ENCODE assay signal across 21 cellular contexts in genomic region chr11:10528121-10528520, GRCh38. TPM values are rescaled to one million over a fixed set of nuclear protein-coding genes. Genes with fewer than 3 reads are reported as not detected.
DNase-seq lines count a peak whose midpoint lies in the region; ATAC-seq, FAIRE-seq and TF ChIP-seq lines count a peak whose summit lies in the region.
"Had no signal": no experiment of that assay in that cellular context is flagged by ENCODE, and none has a peak within 500 bp of the region (broad histone marks: within the 10 kb centered on the region; RNA-seq: fewer than 3 reads in every experiment).

No MANE protein-coding gene starts in this region.

- no peaks in the 10 kb centered on the region for H3K9me3 Mint-ChIP-seq in astrocyte (ENCODE audit: unreplicated experiment)
- H3K9me3 Mint-ChIP-seq in WTC11 = no peaks in the 10 kb centered on the region

- H3K27me3 Mint-ChIP-seq in astrocyte (ENCODE audit: low read depth, unreplicated experiment) (no peaks in the 10 kb centered on the region), WTC11 (ENCODE audit: low read depth) (no peaks in the 10 kb centered on the region)

- H3K9me3 ChIP-seq in astrocyte (ENCODE audit: insufficient read depth, low read depth, low read length) (no peaks in the 10 kb centered on the region), small intestine (ENCODE audit: control insufficient read depth, low read depth) (no peaks in the 10 kb centered on the region)
- H3K9me3 ChIP-seq: gastrocnemius medialis, mucosa of descending colon, thyroid gland had no signal

- H2AFZ ChIP-seq in astrocyte (ENCODE audit: low read depth, low read length) = no peak overlapping the region

- H3K27me3 ChIP-seq in astrocyte (ENCODE audit: insufficient read depth, low read length) (no peaks in the 10 kb centered on the region), foreskin keratinocyte (no peaks in the 10 kb centered on the region), small intestine (ENCODE audit: control insufficient read depth in 2 of 2, insufficient read depth in 2 of 2, low read length in 2 of 2) (no peaks in the 10 kb centered on the region)
- H3K27me3 ChIP-seq: gastrocnemius medialis, thyroid gland had no signal

- H3K79me2 ChIP-seq in astrocyte (ENCODE audit: insufficient read depth, low read length) = no peaks in the 10 kb centered on the region

- CTCF ChIA-PET in WTC11 (lab: Charles Lee) = interaction anchor here (0.9 kb wide), 1 partner anchor 13 kb away, joined by 3 read pairs; the partner anchor contains the start of gene RNF141

- peaks cover 4% of the 10 kb centered on the region for H3K36me3 Mint-ChIP-seq in astrocyte (ENCODE audit: low read depth, unreplicated experiment)
- peaks cover 12% of the 10 kb centered on the region for H3K36me3 Mint-ChIP-seq in WTC11

- H3K4me3 Mint-ChIP-seq in astrocyte (ENCODE audit: unreplicated experiment) = no peak overlapping the region
- H3K4me3 Mint-ChIP-seq in WTC11 = no peak overlapping the region

- DNase-seq in astrocyte (ENCODE audit: low read depth) (no peak), foreskin keratinocyte (no peak), small intestine (peak; percentile 20), NAMALWA (ENCODE audit: low spot score) (no peak), NCI-H2107 treated with DMSO at 0.1 percent for 48 hours (lab: John Stamatoyannopoulos, UW; ENCODE audit: unreplicated experiment) (no peak), WTC11 (ENCODE audit: low spot score) (no peak)
- DNase-seq: activated gamma-delta T cell treated with Interleukin-2 at 50 U/mL for 16 hours, activated T-cell treated with anti-CD3 and anti-CD28 coated beads for 4 hours, gastrocnemius medialis, KG1, left ventricle myocardium superior, mucosa of descending colon, NCI-H1048, NCI-H2081 treated with DMSO at 0.1 percent for 48 hours, NCI-H510A treated with DMSO at 0.1 percent for 48 hours, retina, SHP77, thyroid gland had no signal

- H3K4me1 Mint-ChIP-seq in astrocyte (ENCODE audit: low read depth, unreplicated experiment) = peaks cover 18% of the 10 kb centered on the region
- H3K4me1 Mint-ChIP-seq in WTC11 = no peaks in the 10 kb centered on the region

- peak overlapping the region; percentile 48 for H3K27ac ChIP-seq in astrocyte (ENCODE audit: low read depth, low read length)
- H3K27ac ChIP-seq in foreskin keratinocyte = peak overlapping the region; percentile 62
- no peak overlapping the region for H3K27ac ChIP-seq in small intestine (ENCODE audit: low read depth in 1 of 2, low read length in 1 of 2)
- H3K27ac ChIP-seq: thyroid gland had no signal

- TF ChIP-seq CTCF in astrocyte (IDR thresholded peaks at IDR 0.05; ENCODE audit: insufficient read depth, low read depth, low read length) = no peak
- TF ChIP-seq CTCF in foreskin keratinocyte (conservative IDR thresholded peaks at IDR 0.05) = no peak
- no peak for TF ChIP-seq CTCF in WTC11 (IDR thresholded peaks at IDR 0.05)

- FAIRE-seq in G401.6 (lab: Jason Lieb, UNC) = peak; percentile 48
- no peak for FAIRE-seq in astrocyte (lab: Jason Lieb, UNC)
- no peak for FAIRE-seq in small intestine (lab: Jason Lieb, UNC)

- ATAC-seq in foreskin keratinocyte (no peak), GM21576 (IDR thresholded peaks at IDR 0.05; ENCODE audit: unreplicated experiment) (no peak), WTC11 (no peak)
- ATAC-seq: left ventricle myocardium superior had no signal

- H3K4me3 ChIP-seq in astrocyte (ENCODE audit: insufficient read depth, low read depth, low read length) = no peak overlapping the region
- H3K4me3 ChIP-seq in small intestine (ENCODE audit: low read depth in 1 of 2, low read length in 2 of 2) = no peak overlapping the region
- H3K4me3 ChIP-seq: gastrocnemius medialis, mucosa of descending colon, thyroid gland had no signal

- H3K9ac ChIP-seq in astrocyte (ENCODE audit: low read length) = no peak overlapping the region

- peaks cover 7% of the 10 kb centered on the region for H3K36me3 ChIP-seq in astrocyte (ENCODE audit: insufficient read depth, low read length)
- peaks cover 0 to 6% of the 10 kb centered on the region in 2 donors for H3K36me3 ChIP-seq in small intestine (ENCODE audit: control insufficient read depth in 2 of 2, insufficient read depth in 2 of 2, low read length in 2 of 2)

- POLR2A ChIA-PET in WTC11 (lab: Charles Lee) = no interaction called here

- H3K27ac Mint-ChIP-seq in astrocyte (ENCODE audit: unreplicated experiment) (no peak overlapping the region), WTC11 (no peak overlapping the region)

- H3K4me1 ChIP-seq in astrocyte (ENCODE audit: insufficient read depth, low read length) = peaks cover 12% of the 10 kb centered on the region
- H3K4me1 ChIP-seq in foreskin keratinocyte = peaks cover 30% of the 10 kb centered on the region
- H3K4me1 ChIP-seq in small intestine (ENCODE audit: control insufficient read depth in 2 of 2, insufficient read depth in 1 of 2, low read depth in 1 of 2, low read length in 1 of 2) = no peaks in the 10 kb centered on the region
- H3K4me1 ChIP-seq: thyroid gland had no signal

- no peak overlapping the region for H3K4me2 ChIP-seq in astrocyte (ENCODE audit: low read length)

- no peaks in the 10 kb centered on the region for H4K20me1 ChIP-seq in astrocyte (ENCODE audit: insufficient read depth, low read length)

TF ChIP-seq in WTC11, 78 proteins besides CTCF, POLR2A, EP300 and RAD21:
- TF ChIP-seq GTF2I (CRISPR knock-in tag; conservative IDR thresholded peaks at IDR 0.05) (no peak), FOXP4 (CRISPR knock-in tag; IDR thresholded peaks at IDR 0.05) (no peak), ZSCAN18 (CRISPR knock-in tag; IDR thresholded peaks at IDR 0.05) (no peak), TCF7 (CRISPR knock-in tag; IDR thresholded peaks at IDR 0.05; ENCODE audit: low read depth) (no peak), ETV6 (CRISPR knock-in tag; IDR thresholded peaks at IDR 0.05) (no peak)
TF ChIP-seq in WTC11: peak in this region for 0.

RNA-seq across cellular contexts. Expression of gene RNF141, which starts 12.9 kb away (rescaled TPM):
- total RNA-seq in astrocyte (25.4 and 31.2 TPM in 2 replicates), foreskin keratinocyte (27.8 and 29.4 TPM in 2 replicates), WTC11 (2021) (23.2 to 24.8 TPM (median 23.9 TPM) in 3 replicates)
- polyA plus RNA-seq in foreskin keratinocyte (19.6 and 24.8 TPM in 2 replicates), small intestine (10 to 100 TPM; 13.2 to 20.8 (median 19.2) TPM)

RNA-seq across cellular contexts. Expression of gene LYVE1, which starts 40.3 kb away (rescaled TPM):
- total RNA-seq in astrocyte = 0.14 and 0.27 TPM in 2 replicates
- not detected in 2 replicates for total RNA-seq in foreskin keratinocyte
- not detected in 2 replicates for polyA plus RNA-seq in foreskin keratinocyte
- polyA plus RNA-seq in small intestine = 100 to 1,000 TPM in 1 of 3 donors, 1 to 10 TPM in 2; 1.1 to 119 (median 5.7) TPM
- 0.24 to 0.37 TPM (median 0.32 TPM) in 3 replicates for total RNA-seq in WTC11 (2021)
- total RNA-seq: Daoy had no signal

Comparison
In these comparisons a context has a peak if more than half of its experiments do, and no peak if none do; other contexts are left out.
1. H3K27ac ChIP-seq: peak in astrocyte (single experiment) and foreskin keratinocyte (single experiment); none in small intestine (0 of 2).